31 cellular contexts compared by ENCODE assay signal in genomic region chr16:28933176-28933575, GRCh38. TPM values are rescaled to one million over a fixed set of nuclear protein-coding genes. Genes with fewer than 3 reads are reported as not detected.
DNase-seq lines count a peak whose midpoint lies in the region; ATAC-seq and TF ChIP-seq lines count a peak whose summit lies in the region.
"Had no signal": no experiment of that assay in that cellular context is flagged by ENCODE, and none has a peak within 500 bp of the region (broad histone marks: within the 10 kb centered on the region; RNA-seq: fewer than 3 reads in every experiment).

No MANE protein-coding gene starts in this region.

- ATAC-seq in stimulated activated naive CD8-positive, alpha-beta T cell treated with anti-CD3 and anti-CD28 coated beads, Interleukin-15, Interleukin-2, amounts not matched to agents 100 U/mL and 50 U/mL, for 24 hours = no peak
- ATAC-seq in sciatic nerve (no peak), GM18907 (IDR thresholded peaks at IDR 0.05; ENCODE audit: unreplicated experiment) (no peak)
- ATAC-seq: activated CD4-positive, CD25-positive, alpha-beta regulatory T cell treated with anti-CD3 and anti-CD28 coated beads, Interleukin-2, amount 50 U/mL, for 24 hours; activated naive CD4-positive, alpha-beta T cell treated with anti-CD3 and anti-CD28 coated beads, Interleukin-2, amount 50 U/mL, for 72 hours; left ventricle myocardium superior; mucosa of descending colon; right cardiac atrium; stimulated activated naive CD8-positive, alpha-beta T cell treated with anti-CD3 and anti-CD28 coated beads, Interleukin-15, amount 100 ng/mL, for 72 hours had no signal

- H3K27me3 Mint-ChIP-seq in stimulated activated naive CD8-positive, alpha-beta T cell treated with anti-CD3 and anti-CD28 coated beads, Interleukin-15, Interleukin-2, amounts not matched to agents 100 ng/mL and 50 ng/mL, for 24 hours = no peaks in the 10 kb centered on the region
- H3K27me3 Mint-ChIP-seq: activated CD4-positive, alpha-beta memory T cell treated with anti-CD3 and anti-CD28 coated beads for 36 hours; stimulated activated naive CD8-positive, alpha-beta T cell treated with anti-CD3 and anti-CD28 coated beads, Interleukin-15, amount 100 ng/mL, for 72 hours had no signal

- H3F3A ChIP-seq in Loucy (ENCODE audit: low read depth) = peaks cover 9% of the 10 kb centered on the region; the same call in 1 of the 2 replicates

- H4K20me1 ChIP-seq in Loucy (ENCODE audit: insufficient read depth, low read length, poor library complexity, severe bottlenecking) = no peaks in the 10 kb centered on the region

- H3K4me1 Mint-ChIP-seq in stimulated activated naive CD8-positive, alpha-beta T cell treated with anti-CD3 and anti-CD28 coated beads, Interleukin-15, Interleukin-2, amounts not matched to agents 100 ng/mL and 50 ng/mL, for 24 hours (ENCODE audit: low read depth) = peaks cover 47% of the 10 kb centered on the region

- H3K79me2 ChIP-seq in Loucy (ENCODE audit: insufficient read depth, low read length) = no peaks in the 10 kb centered on the region

- no peak for TF ChIP-seq CTCF in Loucy (conservative IDR thresholded peaks at IDR 0.05; ENCODE audit: low read length)

- no peak for DNase-seq in stimulated activated naive CD8-positive, alpha-beta T cell treated with anti-CD3 and anti-CD28 coated beads, Interleukin-15, Interleukin-2, amounts not matched to agents 100 U/mL and 50 U/mL, for 24 hours
- no peak for DNase-seq in NCI-H2107 treated with DMSO at 0.1 percent for 48 hours (lab: John Stamatoyannopoulos, UW; ENCODE audit: unreplicated experiment)
- DNase-seq in sciatic nerve (ENCODE audit: low spot score) = no peak
- DNase-seq in NCI-H524 (lab: John Stamatoyannopoulos, UW) = no peak
- DNase-seq: activated CD4-positive, alpha-beta memory T cell treated with anti-CD3 and anti-CD28 coated beads for 36 hours; activated CD8-positive, alpha-beta memory T cell treated with anti-CD3 and anti-CD28 coated beads, Interleukin-2, amount 50 U/mL, for 4 hours; aorta; DMS79; effector memory CD4-positive, alpha-beta T cell; H9; left ventricle myocardium superior; NCI-H1092 treated with DMSO at 0.1 percent for 48 hours; NCI-H187; NCI-H69; right cardiac atrium; stimulated activated CD4-positive, alpha-beta T cell treated with anti-CD3 and anti-CD28 coated beads, Interleukin-12 subunit alpha, Interleukin-12 subunit beta, amount 100 ng/mL, for 4 hours; stimulated activated naive CD8-positive, alpha-beta T cell treated with anti-CD3 and anti-CD28 coated beads, Interleukin-15, amount 100 ng/mL, for 72 hours; thyroid gland had no signal

- H3K36me3 ChIP-seq in Loucy (ENCODE audit: insufficient read depth, low read length) = no peaks in the 10 kb centered on the region
- H3K36me3 ChIP-seq: SJSA1, thyroid gland had no signal

- H3K36me3 Mint-ChIP-seq in stimulated activated naive CD8-positive, alpha-beta T cell treated with anti-CD3 and anti-CD28 coated beads, Interleukin-15, Interleukin-2, amounts not matched to agents 100 ng/mL and 50 ng/mL, for 24 hours (ENCODE audit: low read depth) = peaks cover 4% of the 10 kb centered on the region
- H3K36me3 Mint-ChIP-seq: activated CD4-positive, alpha-beta memory T cell treated with anti-CD3 and anti-CD28 coated beads for 36 hours had no signal

- H2AFZ ChIP-seq in Loucy (ENCODE audit: low read length) = peak overlapping the region; percentile 11; the same call in 1 of the 2 replicates

- H3K4me2 ChIP-seq in Loucy (ENCODE audit: low read depth, low read length, poor library complexity, severe bottlenecking) = no peak overlapping the region

- H3K9ac ChIP-seq in Loucy (ENCODE audit: low read depth, low read length, poor library complexity, severe bottlenecking) = peak overlapping the region; percentile 70

- H3K27ac Mint-ChIP-seq in stimulated activated naive CD8-positive, alpha-beta T cell treated with anti-CD3 and anti-CD28 coated beads, Interleukin-15, Interleukin-2, amounts not matched to agents 100 ng/mL and 50 ng/mL, for 24 hours = no peak overlapping the region
- H3K27ac Mint-ChIP-seq: activated CD4-positive, alpha-beta memory T cell treated with anti-CD3 and anti-CD28 coated beads for 36 hours; activated T-helper 1 cell treated with anti-CD3 and anti-CD28 coated beads, Interleukin-12 subunit alpha, Interleukin-12 subunit beta, Interleukin-2, Interleukin-4 antibody, amounts not matched to agents 30 ng/mL and 10 ng/mL and 1 ng/mL, durations not matched to agents 14 hours and 24 hours and 36 hours; H9; nephron had no signal

- H3K4me1 ChIP-seq in Loucy (ENCODE audit: insufficient read depth, low read length, poor library complexity, severe bottlenecking) = peaks cover 29% of the 10 kb centered on the region
- H3K4me1 ChIP-seq in mononuclear cell (ENCODE audit: insufficient read depth, low read length) = peaks cover 39% of the 10 kb centered on the region
- H3K4me1 ChIP-seq: SJSA1, thyroid gland had no signal

- intact Hi-C loops in sciatic nerve (cut with DNase I) = no loop called here

- no peaks in the 10 kb centered on the region for H3K27me3 ChIP-seq in Loucy (ENCODE audit: insufficient read depth, low read length, poor library complexity, severe bottlenecking)
- no peaks in the 10 kb centered on the region for H3K27me3 ChIP-seq in mononuclear cell (ENCODE audit: insufficient read depth, low read length)
- H3K27me3 ChIP-seq: SJSA1, thyroid gland had no signal

- H3K9me3 ChIP-seq in Loucy (ENCODE audit: insufficient read depth, low read depth, low read length) (no peaks in the 10 kb centered on the region), mononuclear cell (ENCODE audit: low read depth, low read length) (no peaks in the 10 kb centered on the region)
- H3K9me3 ChIP-seq: mucosa of descending colon, SJSA1, thyroid gland had no signal

- no peaks in the 10 kb centered on the region for H3K9me3 Mint-ChIP-seq in stimulated activated naive CD8-positive, alpha-beta T cell treated with anti-CD3 and anti-CD28 coated beads, Interleukin-15, Interleukin-2, amounts not matched to agents 100 ng/mL and 50 ng/mL, for 24 hours
- H3K9me3 Mint-ChIP-seq: activated CD4-positive, alpha-beta memory T cell treated with anti-CD3 and anti-CD28 coated beads for 36 hours; activated T-helper 1 cell treated with anti-CD3 and anti-CD28 coated beads, Interleukin-12 subunit alpha, Interleukin-12 subunit beta, Interleukin-2, Interleukin-4 antibody, amounts not matched to agents 30 ng/mL and 10 ng/mL and 1 ng/mL, durations not matched to agents 14 hours and 24 hours and 36 hours; H9; nephron; stimulated activated naive CD8-positive, alpha-beta T cell treated with anti-CD3 and anti-CD28 coated beads, Interleukin-15, amount 100 ng/mL, for 72 hours had no signal

- H3K4me3 ChIP-seq in Loucy (ENCODE audit: low read length, poor library complexity, severe bottlenecking) (no peak overlapping the region), mononuclear cell (ENCODE audit: low read length) (peak overlapping the region; percentile 29)
- H3K4me3 ChIP-seq: mucosa of descending colon, SJSA1, thyroid gland had no signal

- H3K9me2 ChIP-seq in Loucy (replicated peaks; ENCODE audit: low read depth, low read length) = no peaks in the 10 kb centered on the region

- peak overlapping the region; percentile 74 for H3K4me3 Mint-ChIP-seq in stimulated activated naive CD8-positive, alpha-beta T cell treated with anti-CD3 and anti-CD28 coated beads, Interleukin-15, Interleukin-2, amounts not matched to agents 100 ng/mL and 50 ng/mL, for 24 hours
- H3K4me3 Mint-ChIP-seq: activated CD4-positive, alpha-beta memory T cell treated with anti-CD3 and anti-CD28 coated beads for 36 hours; activated T-helper 1 cell treated with anti-CD3 and anti-CD28 coated beads, Interleukin-12 subunit alpha, Interleukin-12 subunit beta, Interleukin-2, Interleukin-4 antibody, amounts not matched to agents 30 ng/mL and 10 ng/mL and 1 ng/mL, durations not matched to agents 14 hours and 24 hours and 36 hours; H9; nephron; stimulated activated naive CD8-positive, alpha-beta T cell treated with anti-CD3 and anti-CD28 coated beads, Interleukin-15, amount 100 ng/mL, for 72 hours had no signal

RNA-seq across cellular contexts. Expression of gene CD19, which starts 1.4 kb away (rescaled TPM):
- 6.6 TPM for total RNA-seq in mononuclear cell
- 1.4 TPM for total RNA-seq in sciatic nerve
- total RNA-seq: A673; activated T-helper 1 cell treated with anti-CD3 and anti-CD28 coated beads, Interleukin-12 subunit alpha, Interleukin-12 subunit beta, Interleukin-2, Interleukin-4 antibody, amounts not matched to agents 30 ng/mL and 10 ng/mL and 1 ng/mL, durations not matched to agents 14 hours and 24 hours and 36 hours; epithelial cell of proximal tubule; left ventricle myocardium superior; SJSA1; T-helper 1 cell treated with Interleukin-12 subunit alpha and Interleukin-12 subunit beta and Interleukin-4 antibody, amounts not matched to agents 30 ng/mL and 1 ng/mL, for 36 hours; thyroid gland had no signal

RNA-seq across cellular contexts. Expression of gene RABEP2, which starts 8.1 kb away (rescaled TPM):
- total RNA-seq in mononuclear cell (16.3 TPM), sciatic nerve (16.4 TPM)

RNA-seq across cellular contexts. Expression of gene NFATC2IP, which starts 17.6 kb away (rescaled TPM):
- 31.5 TPM for total RNA-seq in mononuclear cell
- total RNA-seq in sciatic nerve = 34.5 TPM

RNA-seq across cellular contexts. Expression of gene SPNS1, which starts 41.4 kb away (rescaled TPM):
- 18.7 TPM for total RNA-seq in mononuclear cell
- 22.5 TPM for total RNA-seq in sciatic nerve

RNA-seq across cellular contexts. Expression of gene LAT, which starts 51.7 kb away (rescaled TPM):
- total RNA-seq in mononuclear cell = 34.0 TPM
- 5.8 TPM for total RNA-seq in sciatic nerve
